1 cellular context compared by ENCODE assay signal in the genomic region with DNA sequence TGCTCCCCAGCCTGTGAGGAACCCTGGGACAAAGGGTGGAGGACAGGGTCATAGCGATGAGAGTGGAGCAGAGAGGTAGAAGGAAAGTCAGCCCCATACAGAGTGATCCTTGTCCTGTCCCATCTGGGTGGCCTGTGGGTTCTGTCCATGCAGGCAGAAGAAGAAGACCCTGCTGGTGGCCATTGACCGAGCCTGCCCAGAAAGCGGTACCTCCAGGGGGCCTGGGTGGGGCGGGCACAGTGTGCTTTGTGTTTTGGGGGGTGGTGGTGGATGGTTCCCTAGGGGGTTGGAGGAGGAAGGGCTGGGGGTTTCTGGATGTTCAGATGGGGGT.
TF ChIP-seq lines count a peak whose summit lies in the region.

No MANE protein-coding gene starts in this region.

TF ChIP-seq in HepG2, 621 proteins besides CTCF, POLR2A, EP300 and RAD21:
- TF ChIP-seq ZNF260 (CRISPR knock-in tag; IDR thresholded peaks at IDR 0.05; ENCODE audit: borderline replicate concordance, low read depth) (no peak), TOE1 (CRISPR knock-in tag; IDR thresholded peaks at IDR 0.05) (no peak), ZNF263 (CRISPR knock-in tag; IDR thresholded peaks at IDR 0.05) (no peak), CBX1 (IDR thresholded peaks at IDR 0.05; ENCODE audit: low read depth) (no peak), ZNF530 (CRISPR knock-in tag; IDR thresholded peaks at IDR 0.05; ENCODE audit: low read depth) (no peak), ZBTB7A (CRISPR knock-in tag; IDR thresholded peaks at IDR 0.05) (no peak), ZNF264 (CRISPR knock-in tag; IDR thresholded peaks at IDR 0.05) (no peak), MTF1 (CRISPR knock-in tag; IDR thresholded peaks at IDR 0.05) (no peak), HNRNPL (IDR thresholded peaks at IDR 0.05; ENCODE audit: low read depth, low read length) (no peak), PCBP1 (IDR thresholded peaks at IDR 0.05; ENCODE audit: borderline replicate concordance, low read depth, low read length) (no peak), ZNF672 (CRISPR knock-in tag; IDR thresholded peaks at IDR 0.05) (no peak), BRCA1 (CRISPR knock-in tag; IDR thresholded peaks at IDR 0.05) (no peak)
- TF ChIP-seq, protein P1, sequence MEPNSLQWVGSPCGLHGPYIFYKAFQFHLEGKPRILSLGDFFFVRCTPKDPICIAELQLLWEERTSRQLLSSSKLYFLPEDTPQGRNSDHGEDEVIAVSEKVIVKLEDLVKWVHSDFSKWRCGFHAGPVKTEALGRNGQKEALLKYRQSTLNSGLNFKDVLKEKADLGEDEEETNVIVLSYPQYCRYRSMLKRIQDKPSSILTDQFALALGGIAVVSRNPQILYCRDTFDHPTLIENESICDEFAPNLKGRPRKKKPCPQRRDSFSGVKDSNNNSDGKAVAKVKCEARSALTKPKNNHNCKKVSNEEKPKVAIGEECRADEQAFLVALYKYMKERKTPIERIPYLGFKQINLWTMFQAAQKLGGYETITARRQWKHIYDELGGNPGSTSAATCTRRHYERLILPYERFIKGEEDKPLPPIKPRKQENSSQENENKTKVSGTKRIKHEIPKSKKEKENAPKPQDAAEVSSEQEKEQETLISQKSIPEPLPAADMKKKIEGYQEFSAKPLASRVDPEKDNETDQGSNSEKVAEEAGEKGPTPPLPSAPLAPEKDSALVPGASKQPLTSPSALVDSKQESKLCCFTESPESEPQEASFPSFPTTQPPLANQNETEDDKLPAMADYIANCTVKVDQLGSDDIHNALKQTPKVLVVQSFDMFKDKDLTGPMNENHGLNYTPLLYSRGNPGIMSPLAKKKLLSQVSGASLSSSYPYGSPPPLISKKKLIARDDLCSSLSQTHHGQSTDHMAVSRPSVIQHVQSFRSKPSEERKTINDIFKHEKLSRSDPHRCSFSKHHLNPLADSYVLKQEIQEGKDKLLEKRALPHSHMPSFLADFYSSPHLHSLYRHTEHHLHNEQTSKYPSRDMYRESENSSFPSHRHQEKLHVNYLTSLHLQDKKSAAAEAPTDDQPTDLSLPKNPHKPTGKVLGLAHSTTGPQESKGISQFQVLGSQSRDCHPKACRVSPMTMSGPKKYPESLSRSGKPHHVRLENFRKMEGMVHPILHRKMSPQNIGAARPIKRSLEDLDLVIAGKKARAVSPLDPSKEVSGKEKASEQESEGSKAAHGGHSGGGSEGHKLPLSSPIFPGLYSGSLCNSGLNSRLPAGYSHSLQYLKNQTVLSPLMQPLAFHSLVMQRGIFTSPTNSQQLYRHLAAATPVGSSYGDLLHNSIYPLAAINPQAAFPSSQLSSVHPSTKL (CRISPR knock-in tag; IDR thresholded peaks at IDR 0.05): no peak
- TF ChIP-seq, protein P2, sequence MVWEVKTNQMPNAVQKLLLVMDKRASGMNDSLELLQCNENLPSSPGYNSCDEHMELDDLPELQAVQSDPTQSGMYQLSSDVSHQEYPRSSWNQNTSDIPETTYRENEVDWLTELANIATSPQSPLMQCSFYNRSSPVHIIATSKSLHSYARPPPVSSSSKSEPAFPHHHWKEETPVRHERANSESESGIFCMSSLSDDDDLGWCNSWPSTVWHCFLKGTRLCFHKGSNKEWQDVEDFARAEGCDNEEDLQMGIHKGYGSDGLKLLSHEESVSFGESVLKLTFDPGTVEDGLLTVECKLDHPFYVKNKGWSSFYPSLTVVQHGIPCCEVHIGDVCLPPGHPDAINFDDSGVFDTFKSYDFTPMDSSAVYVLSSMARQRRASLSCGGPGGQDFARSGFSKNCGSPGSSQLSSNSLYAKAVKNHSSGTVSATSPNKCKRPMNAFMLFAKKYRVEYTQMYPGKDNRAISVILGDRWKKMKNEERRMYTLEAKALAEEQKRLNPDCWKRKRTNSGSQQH (CRISPR knock-in tag; IDR thresholded peaks at IDR 0.05; ENCODE audit: low read depth): no peak
- TF ChIP-seq, protein P3, sequence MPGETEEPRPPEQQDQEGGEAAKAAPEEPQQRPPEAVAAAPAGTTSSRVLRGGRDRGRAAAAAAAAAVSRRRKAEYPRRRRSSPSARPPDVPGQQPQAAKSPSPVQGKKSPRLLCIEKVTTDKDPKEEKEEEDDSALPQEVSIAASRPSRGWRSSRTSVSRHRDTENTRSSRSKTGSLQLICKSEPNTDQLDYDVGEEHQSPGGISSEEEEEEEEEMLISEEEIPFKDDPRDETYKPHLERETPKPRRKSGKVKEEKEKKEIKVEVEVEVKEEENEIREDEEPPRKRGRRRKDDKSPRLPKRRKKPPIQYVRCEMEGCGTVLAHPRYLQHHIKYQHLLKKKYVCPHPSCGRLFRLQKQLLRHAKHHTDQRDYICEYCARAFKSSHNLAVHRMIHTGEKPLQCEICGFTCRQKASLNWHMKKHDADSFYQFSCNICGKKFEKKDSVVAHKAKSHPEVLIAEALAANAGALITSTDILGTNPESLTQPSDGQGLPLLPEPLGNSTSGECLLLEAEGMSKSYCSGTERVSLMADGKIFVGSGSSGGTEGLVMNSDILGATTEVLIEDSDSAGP (CRISPR knock-in tag; IDR thresholded peaks at IDR 0.05; ENCODE audit: borderline replicate concordance): no peak
- TF ChIP-seq, protein P4, sequence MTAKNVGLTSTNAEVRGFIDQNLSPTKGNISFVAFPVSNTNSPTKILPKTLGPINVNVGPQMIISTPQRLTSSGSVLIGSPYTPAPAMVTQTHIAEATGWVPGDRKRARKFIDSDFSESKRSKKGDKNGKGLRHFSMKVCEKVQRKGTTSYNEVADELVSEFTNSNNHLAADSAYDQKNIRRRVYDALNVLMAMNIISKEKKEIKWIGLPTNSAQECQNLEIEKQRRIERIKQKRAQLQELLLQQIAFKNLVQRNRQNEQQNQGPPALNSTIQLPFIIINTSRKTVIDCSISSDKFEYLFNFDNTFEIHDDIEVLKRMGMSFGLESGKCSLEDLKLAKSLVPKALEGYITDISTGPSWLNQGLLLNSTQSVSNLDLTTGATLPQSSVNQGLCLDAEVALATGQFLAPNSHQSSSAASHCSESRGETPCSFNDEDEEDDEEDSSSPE (CRISPR knock-in tag; IDR thresholded peaks at IDR 0.05): no peak
- TF ChIP-seq, protein P5, sequence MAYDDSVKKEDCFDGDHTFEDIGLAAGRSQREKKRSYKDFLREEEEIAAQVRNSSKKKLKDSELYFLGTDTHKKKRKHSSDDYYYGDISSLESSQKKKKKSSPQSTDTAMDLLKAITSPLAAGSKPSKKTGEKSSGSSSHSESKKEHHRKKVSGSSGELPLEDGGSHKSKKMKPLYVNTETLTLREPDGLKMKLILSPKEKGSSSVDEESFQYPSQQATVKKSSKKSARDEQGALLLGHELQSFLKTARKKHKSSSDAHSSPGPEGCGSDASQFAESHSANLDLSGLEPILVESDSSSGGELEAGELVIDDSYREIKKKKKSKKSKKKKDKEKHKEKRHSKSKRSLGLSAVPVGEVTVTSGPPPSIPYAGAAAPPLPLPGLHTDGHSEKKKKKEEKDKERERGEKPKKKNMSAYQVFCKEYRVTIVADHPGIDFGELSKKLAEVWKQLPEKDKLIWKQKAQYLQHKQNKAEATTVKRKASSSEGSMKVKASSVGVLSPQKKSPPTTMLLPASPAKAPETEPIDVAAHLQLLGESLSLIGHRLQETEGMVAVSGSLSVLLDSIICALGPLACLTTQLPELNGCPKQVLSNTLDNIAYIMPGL (CRISPR knock-in tag; IDR thresholded peaks at IDR 0.05; ENCODE audit: borderline replicate concordance in 1 of 2, low read depth in 1 of 2): no peak
